In the genomic region with DNA sequence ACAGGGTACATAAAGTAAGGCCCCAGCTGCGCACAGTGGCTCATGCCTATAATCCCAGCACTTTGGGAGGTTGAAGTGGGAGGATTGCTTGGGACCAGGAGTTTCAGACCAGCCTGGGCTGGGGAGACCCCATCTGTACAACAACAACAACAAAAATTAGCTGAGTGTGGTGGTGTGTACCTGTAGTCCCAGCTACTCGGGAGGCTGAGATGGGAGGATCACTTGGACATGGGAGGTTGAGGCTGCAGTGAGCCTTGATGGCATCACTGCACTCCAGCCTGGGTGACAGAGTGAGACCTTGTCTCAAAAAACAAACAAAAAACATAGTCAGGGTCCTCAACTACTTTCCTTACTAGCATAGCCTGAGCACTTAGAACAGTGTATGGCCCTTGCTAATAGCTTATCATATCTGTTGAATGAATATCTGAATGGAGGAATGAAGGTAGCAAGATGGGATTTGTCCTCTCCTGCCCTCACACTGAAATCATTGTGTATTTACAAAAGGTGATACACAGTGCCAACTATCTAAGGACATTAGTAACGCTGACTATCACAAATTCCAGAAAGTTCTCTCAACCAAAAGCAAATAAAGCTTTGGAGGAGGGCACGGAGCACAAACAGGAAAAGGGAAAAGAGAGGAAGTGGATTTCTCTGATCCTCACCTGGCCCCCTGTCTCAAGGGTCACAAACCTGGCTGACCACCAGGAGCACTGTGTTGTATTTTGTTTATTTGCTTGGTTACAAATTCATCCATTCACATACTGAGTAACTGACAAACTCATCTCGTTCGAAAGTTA, we compare ENCODE assay signal across 19 cellular contexts. TPM values are rescaled to one million over a fixed set of nuclear protein-coding genes. Genes with fewer than 3 reads are reported as not detected.
A peak's percentile ranks its signal among the peaks of the same experiment; 100 is the strongest.
DNase-seq lines count a peak whose midpoint lies in the region; ATAC-seq, FAIRE-seq and TF ChIP-seq lines count a peak whose summit lies in the region.
"Had no signal": no experiment of that assay in that cellular context is flagged by ENCODE, and none has a peak within 500 bp of the region (broad histone marks: within the 10 kb centered on the region; RNA-seq: fewer than 3 reads in every experiment).

No MANE protein-coding gene starts in this region.

- no peak overlapping the region for H3K4me3 ChIP-seq in bronchial epithelial cell (ENCODE audit: low read depth, low read length)
- H3K4me3 ChIP-seq in liver (ENCODE audit: low read depth in 1 of 3, low read length in 3 of 3) = no peak overlapping the region
- no peak overlapping the region for H3K4me3 ChIP-seq in upper lobe of right lung
- H3K4me3 ChIP-seq: BLaER1, GM23248, HAP-1 had no signal

- no peak for FAIRE-seq in bronchial epithelial cell (lab: Jason Lieb, UNC)
- FAIRE-seq: GM12892, GM18507 had no signal

- peak; percentile 49 to 52 for TF ChIP-seq RAD21 in liver (IDR thresholded peaks at IDR 0.05)

- H3K4me1 ChIP-seq in liver (ENCODE audit: control insufficient read depth in 4 of 4, insufficient read depth in 4 of 4, low read length in 3 of 4) (peaks cover 7 to 35% (median 23%) of the 10 kb centered on the region in 4 donors), upper lobe of right lung (no peaks in the 10 kb centered on the region)
- H3K4me1 ChIP-seq: BLaER1, HAP-1 had no signal

- H3K36me3 ChIP-seq in bronchial epithelial cell (ENCODE audit: control insufficient read depth, insufficient read depth, low read length) = no peaks in the 10 kb centered on the region
- H3K36me3 ChIP-seq in liver (ENCODE audit: control insufficient read depth in 4 of 4, insufficient read depth in 3 of 4, low read depth in 1 of 4, low read length in 3 of 4) = no peaks in the 10 kb centered on the region
- H3K36me3 ChIP-seq in upper lobe of right lung = no peaks in the 10 kb centered on the region
- H3K36me3 ChIP-seq: BLaER1, HAP-1 had no signal

- intact Hi-C loops in upper lobe of right lung (cut with DNase I) = no loop called here

- TF ChIP-seq CTCF in bronchial epithelial cell (IDR thresholded peaks at IDR 0.05; ENCODE audit: insufficient read depth, low read length, severe bottlenecking) (no peak), liver (IDR thresholded peaks at IDR 0.05; ENCODE audit: low read depth, low read length, missing input control) (no peak), upper lobe of right lung (IDR thresholded peaks at IDR 0.05) (no peak)

- peak; percentile 44 for ATAC-seq in upper lobe of right lung

- DNase-seq in bronchial epithelial cell (ENCODE audit: low read depth) = peak; percentile 64
- DNase-seq in kidney tubule cell (ENCODE audit: low spot score) = peak; percentile 59
- no peak for DNase-seq in upper lobe of right lung
- no peak for DNase-seq in superior temporal gyrus (ENCODE audit: extremely low spot score)
- no peak for DNase-seq in effector CD4-positive, alpha-beta T cell
- no peak for DNase-seq in NCI-H1105 treated with DMSO at 0.1 percent for 48 hours (lab: John Stamatoyannopoulos, UW)
- DNase-seq: 8988T; CD4-positive, alpha-beta memory T cell; DMS153; DMS79; GDM1; GM23248 had no signal

- H3K27ac ChIP-seq in liver (ENCODE audit: low read depth in 1 of 2, low read length in 2 of 2) (peak overlapping the region; percentile 81 to 91), upper lobe of right lung (no peak overlapping the region)
- H3K27ac ChIP-seq: BLaER1, GM23248 had no signal

- no peaks in the 10 kb centered on the region for H3K9me3 ChIP-seq in liver (ENCODE audit: control insufficient read depth in 4 of 4, low read length in 3 of 4)
- H3K9me3 ChIP-seq in upper lobe of right lung = no peaks in the 10 kb centered on the region
- H3K9me3 ChIP-seq: HAP-1 had no signal

- WGBS in liver = 55% methylated on average over 6 of the region's 6 CpGs

- H3K9ac ChIP-seq in liver (ENCODE audit: low read depth in 1 of 2, low read length in 2 of 2) = no peak overlapping the region
- H3K9ac ChIP-seq: BLaER1, GM23248 had no signal

- H3K27me3 ChIP-seq in bronchial epithelial cell (ENCODE audit: control insufficient read depth, insufficient read depth, low read length) (no peaks in the 10 kb centered on the region), liver (ENCODE audit: control insufficient read depth in 4 of 4, insufficient read depth in 4 of 4, low read length in 3 of 4) (no peaks in the 10 kb centered on the region), upper lobe of right lung (no peaks in the 10 kb centered on the region)
- H3K27me3 ChIP-seq: BLaER1 had no signal

TF ChIP-seq in liver, 16 proteins besides CTCF, POLR2A, EP300 and RAD21:
- TF ChIP-seq EGR1 (IDR thresholded peaks at IDR 0.05; ENCODE audit: low read depth in 2 of 2) = peak; percentile 39 to 81
- TF ChIP-seq HNF4A (conservative IDR thresholded peaks at IDR 0.05) = peak; percentile 69 to 72
- TF ChIP-seq YY1 (IDR thresholded peaks at IDR 0.05) = peak; percentile 75
- TF ChIP-seq, protein P1, sequence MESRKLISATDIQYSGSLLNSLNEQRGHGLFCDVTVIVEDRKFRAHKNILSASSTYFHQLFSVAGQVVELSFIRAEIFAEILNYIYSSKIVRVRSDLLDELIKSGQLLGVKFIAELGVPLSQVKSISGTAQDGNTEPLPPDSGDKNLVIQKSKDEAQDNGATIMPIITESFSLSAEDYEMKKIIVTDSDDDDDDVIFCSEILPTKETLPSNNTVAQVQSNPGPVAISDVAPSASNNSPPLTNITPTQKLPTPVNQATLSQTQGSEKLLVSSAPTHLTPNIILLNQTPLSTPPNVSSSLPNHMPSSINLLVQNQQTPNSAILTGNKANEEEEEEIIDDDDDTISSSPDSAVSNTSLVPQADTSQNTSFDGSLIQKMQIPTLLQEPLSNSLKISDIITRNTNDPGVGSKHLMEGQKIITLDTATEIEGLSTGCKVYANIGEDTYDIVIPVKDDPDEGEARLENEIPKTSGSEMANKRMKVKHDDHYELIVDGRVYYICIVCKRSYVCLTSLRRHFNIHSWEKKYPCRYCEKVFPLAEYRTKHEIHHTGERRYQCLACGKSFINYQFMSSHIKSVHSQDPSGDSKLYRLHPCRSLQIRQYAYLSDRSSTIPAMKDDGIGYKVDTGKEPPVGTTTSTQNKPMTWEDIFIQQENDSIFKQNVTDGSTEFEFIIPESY (IDR thresholded peaks at IDR 0.05) = peak; percentile 52
- peak; percentile 93 to 96 for TF ChIP-seq RXRA (IDR thresholded peaks at IDR 0.05)
- TF ChIP-seq JUND (IDR thresholded peaks at IDR 0.05) = peak; percentile 43 to 65
- TF ChIP-seq, protein P2, sequence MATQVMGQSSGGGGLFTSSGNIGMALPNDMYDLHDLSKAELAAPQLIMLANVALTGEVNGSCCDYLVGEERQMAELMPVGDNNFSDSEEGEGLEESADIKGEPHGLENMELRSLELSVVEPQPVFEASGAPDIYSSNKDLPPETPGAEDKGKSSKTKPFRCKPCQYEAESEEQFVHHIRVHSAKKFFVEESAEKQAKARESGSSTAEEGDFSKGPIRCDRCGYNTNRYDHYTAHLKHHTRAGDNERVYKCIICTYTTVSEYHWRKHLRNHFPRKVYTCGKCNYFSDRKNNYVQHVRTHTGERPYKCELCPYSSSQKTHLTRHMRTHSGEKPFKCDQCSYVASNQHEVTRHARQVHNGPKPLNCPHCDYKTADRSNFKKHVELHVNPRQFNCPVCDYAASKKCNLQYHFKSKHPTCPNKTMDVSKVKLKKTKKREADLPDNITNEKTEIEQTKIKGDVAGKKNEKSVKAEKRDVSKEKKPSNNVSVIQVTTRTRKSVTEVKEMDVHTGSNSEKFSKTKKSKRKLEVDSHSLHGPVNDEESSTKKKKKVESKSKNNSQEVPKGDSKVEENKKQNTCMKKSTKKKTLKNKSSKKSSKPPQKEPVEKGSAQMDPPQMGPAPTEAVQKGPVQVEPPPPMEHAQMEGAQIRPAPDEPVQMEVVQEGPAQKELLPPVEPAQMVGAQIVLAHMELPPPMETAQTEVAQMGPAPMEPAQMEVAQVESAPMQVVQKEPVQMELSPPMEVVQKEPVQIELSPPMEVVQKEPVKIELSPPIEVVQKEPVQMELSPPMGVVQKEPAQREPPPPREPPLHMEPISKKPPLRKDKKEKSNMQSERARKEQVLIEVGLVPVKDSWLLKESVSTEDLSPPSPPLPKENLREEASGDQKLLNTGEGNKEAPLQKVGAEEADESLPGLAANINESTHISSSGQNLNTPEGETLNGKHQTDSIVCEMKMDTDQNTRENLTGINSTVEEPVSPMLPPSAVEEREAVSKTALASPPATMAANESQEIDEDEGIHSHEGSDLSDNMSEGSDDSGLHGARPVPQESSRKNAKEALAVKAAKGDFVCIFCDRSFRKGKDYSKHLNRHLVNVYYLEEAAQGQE (IDR thresholded peaks at IDR 0.05) = peak; percentile 41
- peak; percentile 86 for TF ChIP-seq SP1 (IDR thresholded peaks at IDR 0.05)
- TF ChIP-seq TAF1 (conservative IDR thresholded peaks at IDR 0.05) = no peak
- TF ChIP-seq, protein P3, sequence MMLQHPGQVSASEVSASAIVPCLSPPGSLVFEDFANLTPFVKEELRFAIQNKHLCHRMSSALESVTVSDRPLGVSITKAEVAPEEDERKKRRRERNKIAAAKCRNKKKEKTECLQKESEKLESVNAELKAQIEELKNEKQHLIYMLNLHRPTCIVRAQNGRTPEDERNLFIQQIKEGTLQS (IDR thresholded peaks at IDR 0.05) = no peak
- TF ChIP-seq, protein P4, sequence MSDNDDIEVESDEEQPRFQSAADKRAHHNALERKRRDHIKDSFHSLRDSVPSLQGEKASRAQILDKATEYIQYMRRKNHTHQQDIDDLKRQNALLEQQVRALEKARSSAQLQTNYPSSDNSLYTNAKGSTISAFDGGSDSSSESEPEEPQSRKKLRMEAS (IDR thresholded peaks at IDR 0.05) = peak; percentile 92
- TF ChIP-seq HNF4G (IDR thresholded peaks at IDR 0.05) = peak; percentile 12
- peak; percentile 70 for TF ChIP-seq NR2F2 (IDR thresholded peaks at IDR 0.05)
- TF ChIP-seq FOXA1 (IDR thresholded peaks at IDR 0.05) = peak; percentile 66
- peak in 1 of 2 donors; percentile 68 for TF ChIP-seq GABPA (IDR thresholded peaks at IDR 0.05 in 1 of 2, conservative IDR thresholded peaks at IDR 0.05 in 1 of 2)
- TF ChIP-seq FOXA2 (IDR thresholded peaks at IDR 0.05) = peak; percentile 95

RNA-seq across cellular contexts. Expression of a gene that starts 38.1 kb away (rescaled TPM):
- total RNA-seq in bronchial epithelial cell = under 0.01 and 1.0 TPM in 2 replicates
- 10 to 100 TPM in 1 of 2 donors, 1 to 10 TPM in 1; 5.5 to 15.0 TPM for total RNA-seq in liver
- 1 to 10 TPM; 2.3 to 4.5 TPM for polyA plus RNA-seq in liver
- 16.2 TPM for total RNA-seq in upper lobe of right lung
- total RNA-seq: A673, GM23248, HT-29 had no signal
- polyA plus RNA-seq: CD4-positive, alpha-beta memory T cell; GM23248 had no signal

Comparison
In these comparisons a context has a peak if more than half of its experiments do, and no peak if none do; other contexts are left out.
1. DNase-seq: peak in bronchial epithelial cell (single experiment) and kidney tubule cell (single experiment); none in upper lobe of right lung (single experiment), superior temporal gyrus (single experiment), effector CD4-positive, alpha-beta T cell (single experiment) and NCI-H1105 treated with DMSO at 0.1 percent for 48 hours (single experiment).